In genomic region chr14:63295991-63296630, GRCh38 we compare ENCODE assay signal across 9 cellular contexts. TPM values are rescaled to one million over a fixed set of nuclear protein-coding genes. Genes with fewer than 3 reads are reported as not detected.
DNase-seq lines count a peak whose midpoint lies in the region; ATAC-seq, FAIRE-seq and TF ChIP-seq lines count a peak whose summit lies in the region.
"Had no signal": no experiment of that assay in that cellular context is flagged by ENCODE, and none has a peak within 500 bp of the region (broad histone marks: within the 10 kb centered on the region; RNA-seq: fewer than 3 reads in every experiment).

No MANE protein-coding gene starts in this region.

- no peak overlapping the region for H2AFZ ChIP-seq in HepG2 (ENCODE audit: low read length)

- ATAC-seq in GM18873 (IDR thresholded peaks at IDR 0.05; ENCODE audit: low FRiP score, unreplicated experiment): peak; percentile 65
- ATAC-seq in HG03175 (IDR thresholded peaks at IDR 0.05; ENCODE audit: unreplicated experiment): peak; percentile 60
- ATAC-seq in stimulated activated effector memory CD8-positive, alpha-beta T cell treated with anti-CD3 and anti-CD28 coated beads, Interleukin-12 subunit alpha, Interleukin-12 subunit beta, amount 100 ng/mL, for 72 hours: peak; percentile 87
- no peak for ATAC-seq in HepG2
- no peak for ATAC-seq in HG03521 (IDR thresholded peaks at IDR 0.05; ENCODE audit: unreplicated experiment)

- no TSS peak for BruUV-seq in HepG2 (replicated peaks; lab: Mats Ljungman, UMichigan)

- intact Hi-C loops in HepG2 (cut with micrococcal nuclease; ENCODE audit: unreplicated experiment): no loop called here

- H3K27me3 ChIP-seq in HepG2 (ENCODE audit: control insufficient read depth in 1 of 2, insufficient read depth in 2 of 2, low read length in 2 of 2): peaks cover 0 to 15% of the 10 kb centered on the region in 2 experiments; a peak in 2 of 5 replicates

- H3K27ac Mint-ChIP-seq in stimulated activated effector memory CD8-positive, alpha-beta T cell treated with anti-CD3 and anti-CD28 coated beads, Interleukin-12 subunit alpha, Interleukin-12 subunit beta, amount 100 ng/mL, for 72 hours: peak overlapping the region; percentile 43

- H3K4me3 Mint-ChIP-seq in stimulated activated effector memory CD8-positive, alpha-beta T cell treated with anti-CD3 and anti-CD28 coated beads, Interleukin-12 subunit alpha, Interleukin-12 subunit beta, amount 100 ng/mL, for 72 hours: peak overlapping the region; percentile 60

- no peak for FAIRE-seq in HepG2 (lab: Jason Lieb, UNC)

- TF ChIP-seq CTCF in HepG2 (CRISPR knock-in tag; IDR thresholded peaks at IDR 0.05): no peak

- CTCF ChIA-PET in HepG2 (lab: Yijun Ruan, JAX; ENCODE audit: low intra/inter-chr PET ratio, low total read pairs): no interaction called here

- WGBS in HepG2 (ENCODE audit: low lambda C conversion rate): 54% methylated on average over 7 of the region's 7 CpGs

- H3K9me3 Mint-ChIP-seq in stimulated activated effector memory CD8-positive, alpha-beta T cell treated with anti-CD3 and anti-CD28 coated beads, Interleukin-12 subunit alpha, Interleukin-12 subunit beta, amount 100 ng/mL, for 72 hours: no peaks in the 10 kb centered on the region

- no peak overlapping the region for H3K4me3 ChIP-seq in HepG2 (replicated peaks in 1 of 3; ENCODE audit: insufficient read depth in 1 of 3, low read depth in 2 of 3, low read length in 3 of 3)

- H3K36me3 ChIP-seq in HepG2 (replicated peaks in 1 of 2; ENCODE audit: control insufficient read depth in 1 of 2, insufficient read depth in 2 of 2, low read length in 2 of 2): no peaks in the 10 kb centered on the region

- H3K36me3 Mint-ChIP-seq in stimulated activated effector memory CD8-positive, alpha-beta T cell treated with anti-CD3 and anti-CD28 coated beads, Interleukin-12 subunit alpha, Interleukin-12 subunit beta, amount 100 ng/mL, for 72 hours: peaks cover 6% of the 10 kb centered on the region

- no peaks in the 10 kb centered on the region for H3K9me3 ChIP-seq in HepG2 (ENCODE audit: low read length)

- H3K4me2 ChIP-seq in HepG2 (ENCODE audit: low read depth, low read length): no peak overlapping the region

- H3K9ac ChIP-seq in HepG2 (ENCODE audit: insufficient read depth, low read depth, low read length): no peak overlapping the region

- TF ChIP-seq RAD21 in HepG2 (CRISPR knock-in tag; IDR thresholded peaks at IDR 0.05): no peak

- TF ChIP-seq EP300 in HepG2 (IDR thresholded peaks at IDR 0.05; ENCODE audit: low read depth in 2 of 2, low read length in 2 of 2) (no peak), HepG2 (CRISPR knock-in tag; IDR thresholded peaks at IDR 0.05; ENCODE audit: borderline replicate concordance) (no peak)

- POLR2A ChIA-PET in HepG2 (lab: Yijun Ruan, JAX): no interaction called here

- no peaks in the 10 kb centered on the region for H4K20me1 ChIP-seq in HepG2 (ENCODE audit: insufficient read depth, low read length)

- TF ChIP-seq POLR2A in HepG2 (IDR thresholded peaks at IDR 0.05; ENCODE audit: insufficient read depth in 1 of 2, low read depth in 2 of 2, low read length in 2 of 2): no peak

- DNase-seq in dermis microvascular lymphatic vessel endothelial cell (ENCODE audit: low read depth in 2 of 2) (peak; percentile 30 to 46), HepG2 (ENCODE audit: low spot score) (no peak), kidney tubule cell (ENCODE audit: low spot score) (no peak)
- peak in 1 of 2 donors; percentile 60 for DNase-seq in stimulated activated effector memory CD8-positive, alpha-beta T cell treated with anti-CD3 and anti-CD28 coated beads, Interleukin-12 subunit alpha, Interleukin-12 subunit beta, amount 100 ng/mL, for 72 hours (ENCODE audit: low spot score in 2 of 2)
- DNase-seq: DND-41 had no signal

- no peak overlapping the region for H3K27ac ChIP-seq in HepG2 (ENCODE audit: extremely low read length, insufficient read depth, low read length)

- peaks cover 13% of the 10 kb centered on the region for H3K4me1 Mint-ChIP-seq in stimulated activated effector memory CD8-positive, alpha-beta T cell treated with anti-CD3 and anti-CD28 coated beads, Interleukin-12 subunit alpha, Interleukin-12 subunit beta, amount 100 ng/mL, for 72 hours

- in situ Hi-C loops in HepG2 (cut with HindIII; ENCODE audit: extremely low pct_ligation_motif_present, low pct_unique_long_range_greater_than_20kb): no loop called here

- no peaks in the 10 kb centered on the region for H3K4me1 ChIP-seq in HepG2 (ENCODE audit: insufficient read depth, low read length)

- no peaks in the 10 kb centered on the region for H3K79me2 ChIP-seq in HepG2 (ENCODE audit: insufficient read depth, low read length)

TF ChIP-seq in HepG2, 621 proteins besides CTCF, POLR2A, EP300 and RAD21:
- no peak for TF ChIP-seq HDAC1 (CRISPR knock-in tag; IDR thresholded peaks at IDR 0.05)
- TF ChIP-seq ZBTB49 (CRISPR knock-in tag; IDR thresholded peaks at IDR 0.05; ENCODE audit: borderline replicate concordance): no peak

RNA-seq across cellular contexts. Expression of gene GPHB5, which starts 22.6 kb away (rescaled TPM):
- total RNA-seq in dermis microvascular lymphatic vessel endothelial cell (not detected in 2 replicates), HepG2 (2016; rRNA removed; fragmentation: Illumina TruSeq; extraction: Trizol) (not detected in 2 replicates)
- total RNA-seq in HepG2 (2016; cell fraction: cytosol; rRNA removed; fragmentation: Illumina TruSeq; extraction: Trizol; ENCODE audit: low read depth): not detected in 2 replicates
- not detected in 2 replicates for total RNA-seq in HepG2 (2016; cell fraction: insoluble cytoplasmic fraction; rRNA removed; fragmentation: Illumina TruSeq; extraction: Trizol)
- not detected in 2 replicates for total RNA-seq in HepG2 (2016; cell fraction: membrane; rRNA removed; fragmentation: Illumina TruSeq; extraction: Trizol)
- total RNA-seq in HepG2 (2016; cell fraction: nucleus; rRNA removed; fragmentation: Illumina TruSeq; extraction: Trizol): not detected in 2 replicates
- polyA plus RNA-seq in HepG2 (2011; rRNA removed): not detected in 2 replicates
- polyA plus RNA-seq in HepG2 (2011; cell fraction: cytosol; rRNA removed): not detected in 2 replicates
- polyA plus RNA-seq in HepG2 (2011; cell fraction: nucleus; rRNA removed): not detected in 2 replicates
- polyA plus RNA-seq in HepG2 (2012): not detected in 2 replicates
- polyA plus RNA-seq in HepG2 (2016; cell fraction: cytosol; fragmentation: Illumina TruSeq; extraction: Trizol; ENCODE audit: low read depth): not detected in 2 replicates
- polyA plus RNA-seq in HepG2 (2016; cell fraction: insoluble cytoplasmic fraction; fragmentation: Illumina TruSeq; extraction: Trizol; ENCODE audit: low read depth): not detected in 2 replicates
- polyA plus RNA-seq in HepG2 (2016; cell fraction: membrane; fragmentation: Illumina TruSeq; extraction: Trizol; ENCODE audit: low read depth): not detected in 2 replicates
- not detected in 2 replicates for polyA plus RNA-seq in HepG2 (2016; cell fraction: nucleus; fragmentation: Illumina TruSeq; extraction: Trizol; ENCODE audit: insufficient read depth, low read depth)
- not detected in 2 replicates for polyA minus RNA-seq in HepG2 (2011; rRNA and poly(A)+ RNA removed; ENCODE audit: low replicate concordance)
- polyA minus RNA-seq in HepG2 (2011; cell fraction: cytosol; rRNA and poly(A)+ RNA removed): not detected in 2 replicates
- polyA minus RNA-seq in HepG2 (2011; cell fraction: nucleus; rRNA and poly(A)+ RNA removed): not detected in 2 replicates
- total RNA-seq: osteoblast had no signal

Comparison
In these comparisons a context has a peak if more than half of its experiments do, and no peak if none do; other contexts are left out.
1. ATAC-seq: peak in GM18873 (single experiment), HG03175 (single experiment) and stimulated activated effector memory CD8-positive, alpha-beta T cell treated with anti-CD3 and anti-CD28 coated beads, Interleukin-12 subunit alpha, Interleukin-12 subunit beta, amount 100 ng/mL, for 72 hours (single experiment); none in HepG2 (single experiment) and HG03521 (single experiment).
2. DNase-seq: peak in dermis microvascular lymphatic vessel endothelial cell (2 of 2); none in HepG2 (single experiment) and kidney tubule cell (single experiment).